19 cellular contexts compared by ENCODE assay signal in genomic region chr5:160310140-160310909, GRCh38. TPM values are rescaled to one million over a fixed set of nuclear protein-coding genes. Genes with fewer than 3 reads are reported as not detected.
DNase-seq lines count a peak whose midpoint lies in the region; ATAC-seq and TF ChIP-seq lines count a peak whose summit lies in the region.
"Had no signal": no experiment of that assay in that cellular context is flagged by ENCODE, and none has a peak within 500 bp of the region (broad histone marks: within the 10 kb centered on the region; RNA-seq: fewer than 3 reads in every experiment).

No MANE protein-coding gene starts in this region.

- H3K36me3 ChIP-seq in GM23338 (ENCODE audit: insufficient read depth) (peaks cover 4% of the 10 kb centered on the region; the same call in 1 of the 2 replicates), hepatocyte (replicated peaks; ENCODE audit: insufficient read depth, low read depth) (no peaks in the 10 kb centered on the region), BE2C (no peaks in the 10 kb centered on the region)

- POLR2A ChIA-PET in HEK293T (lab: Yijun Ruan, JAX) = no interaction called here

- H3K9me3 Mint-ChIP-seq in GM23338 (no peaks in the 10 kb centered on the region; the same call in 2 of the 3 replicates), neural crest cell (no peaks in the 10 kb centered on the region)

- peaks cover 32% of the 10 kb centered on the region for H3K4me1 ChIP-seq in GM23338 (ENCODE audit: insufficient read depth)
- peaks cover 12% of the 10 kb centered on the region for H3K4me1 ChIP-seq in hepatocyte (ENCODE audit: insufficient read depth)
- no peaks in the 10 kb centered on the region for H3K4me1 ChIP-seq in BE2C
- H3K4me1 ChIP-seq: psoas muscle had no signal

- WGBS in hepatocyte (ENCODE audit: low lambda C conversion rate, missing lambda C conversion rate) = 96% methylated on average over 7 of the region's 7 CpGs

- H3K36me3 Mint-ChIP-seq in GM23338 (ENCODE audit: low read depth) (peaks cover 49% of the 10 kb centered on the region), neural crest cell (ENCODE audit: low read depth) (peaks cover 5% of the 10 kb centered on the region)

- H4K20me1 ChIP-seq in GM23338 (replicated peaks; ENCODE audit: insufficient read depth) = peaks cover 26% of the 10 kb centered on the region
- H4K20me1 ChIP-seq in hepatocyte (ENCODE audit: insufficient read depth, poor library complexity, severe bottlenecking) = no peaks in the 10 kb centered on the region

- 0 out of 2 replicates have a peak, but pooled peaks cover 3% of the 10 kb centered on the region for H3F3A ChIP-seq in GM23338 (replicated peaks; ENCODE audit: low read depth)

- no peaks in the 10 kb centered on the region for H3K27me3 ChIP-seq in GM23338 (ENCODE audit: insufficient read depth)
- H3K27me3 ChIP-seq in hepatocyte = no peaks in the 10 kb centered on the region
- no peaks in the 10 kb centered on the region for H3K27me3 ChIP-seq in BE2C

- H3K9me3 ChIP-seq in hepatocyte (ENCODE audit: low read depth) = no peaks in the 10 kb centered on the region
- H3K9me3 ChIP-seq in BE2C = no peaks in the 10 kb centered on the region
- H3K9me3 ChIP-seq: psoas muscle had no signal

- H3K4me2 ChIP-seq in GM23338 (peak overlapping the region; percentile 85), hepatocyte (peak overlapping the region; percentile 98)

- TF ChIP-seq POLR2A in NB4 (IDR thresholded peaks at IDR 0.05; ENCODE audit: extremely low read depth, insufficient read length) = no peak

- ATAC-seq in GM23338 (no peak), GM19351 (IDR thresholded peaks at IDR 0.05; ENCODE audit: unreplicated experiment) (no peak)
- ATAC-seq: left lobe of liver, psoas muscle had no signal

- DNase-seq in GM23338 (ENCODE audit: low spot score) = no peak
- no peak for DNase-seq in NB4 (ENCODE audit: low read depth)
- no peak for DNase-seq in hepatocyte (ENCODE audit: low spot score)
- no peak for DNase-seq in neural crest cell (ENCODE audit: low read depth, low spot score)
- DNase-seq in NK-92 treated with Interleukin-12 subunit alpha and Interleukin-12 subunit beta, amount 100 ng/mL, for 24 hours (lab: John Stamatoyannopoulos, UW) = no peak
- DNase-seq in HEK293T (ENCODE audit: extremely low spot score) = no peak
- DNase-seq in BE2C = no peak
- DNase-seq: activated CD4-positive, alpha-beta T cell treated with anti-CD3 and anti-CD28 coated beads for 4 hours; activated CD8-positive, alpha-beta memory T cell treated with anti-CD3 and anti-CD28 coated beads, Interleukin-2, amount 50 U/mL, for 4 hours; activated gamma-delta T cell treated with Interleukin-2 at 50 U/mL for 16 hours; GDM1; NCI-H146; NCI-H2227 treated with DMSO at 0.1 percent for 48 hours; psoas muscle; RPMI8226; stimulated activated CD8-positive, alpha-beta memory T cell treated with anti-CD3 and anti-CD28 coated beads, Interleukin-4, amount 100 ng/mL, for 48 hours; SW 1271 had no signal

- H3K9me2 ChIP-seq in GM23338 (ENCODE audit: insufficient read depth) (no peaks in the 10 kb centered on the region), hepatocyte (replicated peaks; ENCODE audit: insufficient read depth) (no peaks in the 10 kb centered on the region)

- no peak for TF ChIP-seq CTCF in GM23338 (conservative IDR thresholded peaks at IDR 0.05; ENCODE audit: low read depth in 2 of 2)
- TF ChIP-seq CTCF in NB4 (IDR thresholded peaks at IDR 0.05; ENCODE audit: low read depth, low read length) = no peak
- TF ChIP-seq CTCF in hepatocyte (IDR thresholded peaks at IDR 0.05; ENCODE audit: poor library complexity) = no peak
- TF ChIP-seq CTCF in neural crest cell (conservative IDR thresholded peaks at IDR 0.05) = no peak
- no peak for TF ChIP-seq CTCF in BE2C (IDR thresholded peaks at IDR 0.05; ENCODE audit: low read depth, low read length)

- H2AFZ ChIP-seq in GM23338 (no peak overlapping the region), hepatocyte (no peak overlapping the region)

- H3K4me3 ChIP-seq in GM23338 = peak overlapping the region; percentile 86
- peak overlapping the region; percentile 82 for H3K4me3 ChIP-seq in NB4 (ENCODE audit: low read depth, low read length)
- no peak overlapping the region for H3K4me3 ChIP-seq in hepatocyte
- H3K4me3 ChIP-seq in BE2C (ENCODE audit: low read depth, low read length) = no peak overlapping the region
- H3K4me3 ChIP-seq: psoas muscle had no signal

- H3K27me3 Mint-ChIP-seq in GM23338 (ENCODE audit: insufficient read depth, low read depth, poor library complexity) (peaks cover 8% of the 10 kb centered on the region), neural crest cell (ENCODE audit: low read depth) (no peaks in the 10 kb centered on the region)

- peaks cover 45% of the 10 kb centered on the region for H3K4me1 Mint-ChIP-seq in GM23338
- peaks cover 31% of the 10 kb centered on the region for H3K4me1 Mint-ChIP-seq in neural crest cell

- H3K27ac Mint-ChIP-seq in GM23338 (no peak overlapping the region), neural crest cell (ENCODE audit: unreplicated experiment) (no peak overlapping the region)

- CTCF ChIA-PET in HEK293T (lab: Yijun Ruan, JAX) = no interaction called here

- peaks cover 64% of the 10 kb centered on the region for H3K79me2 ChIP-seq in GM23338 (replicated peaks; ENCODE audit: insufficient read depth)
- peaks cover 43% of the 10 kb centered on the region for H3K79me2 ChIP-seq in hepatocyte

- H3K27ac ChIP-seq in GM23338 (ENCODE audit: low read depth) (no peak overlapping the region), hepatocyte (no peak overlapping the region)
- H3K27ac ChIP-seq: psoas muscle had no signal

- H3K4me3 Mint-ChIP-seq in GM23338 (peak overlapping the region; percentile 94), neural crest cell (peak overlapping the region; percentile 96)

TF ChIP-seq in GM23338, 12 proteins besides CTCF, POLR2A, EP300 and RAD21 (continues in another document):
- TF ChIP-seq ZNF331 (CRISPR knock-in tag; IDR thresholded peaks at IDR 0.05; ENCODE audit: low read depth) (no peak), ETS1 (IDR thresholded peaks at IDR 0.05) (no peak), EZH2phosphoT487 (IDR thresholded peaks at IDR 0.05; ENCODE audit: unreplicated experiment) (no peak), POLR2AphosphoS5 (IDR thresholded peaks at IDR 0.05; ENCODE audit: low read depth) (no peak), ZNF114 (CRISPR knock-in tag; IDR thresholded peaks at IDR 0.05) (no peak), STAT1 (IDR thresholded peaks at IDR 0.05; ENCODE audit: unreplicated experiment) (no peak), EZH2 (IDR thresholded peaks at IDR 0.05; ENCODE audit: low read depth, unreplicated experiment) (no peak), JUNB (IDR thresholded peaks at IDR 0.05; ENCODE audit: unreplicated experiment) (no peak), CREB1 (CRISPR knock-in tag; IDR thresholded peaks at IDR 0.05; ENCODE audit: low read depth) (no peak)

TF ChIP-seq in HEK293T, 16 proteins besides CTCF, POLR2A, EP300 and RAD21:
- TF ChIP-seq NFRKB (IDR thresholded peaks at IDR 0.05) (no peak), ZNF384 (IDR thresholded peaks at IDR 0.05) (no peak), LEF1 (IDR thresholded peaks at IDR 0.05; ENCODE audit: borderline replicate concordance) (no peak), FOXA1 (IDR thresholded peaks at IDR 0.05) (no peak), HDGF (IDR thresholded peaks at IDR 0.05; ENCODE audit: borderline replicate concordance) (no peak), ARNT (IDR thresholded peaks at IDR 0.05) (no peak), PKNOX1 (IDR thresholded peaks at IDR 0.05) (no peak), CTBP1 (IDR thresholded peaks at IDR 0.05; ENCODE audit: borderline replicate concordance) (no peak), TARDBP (IDR thresholded peaks at IDR 0.05) (no peak), SP1 (IDR thresholded peaks at IDR 0.05) (no peak), BHLHE40 (IDR thresholded peaks at IDR 0.05; ENCODE audit: borderline replicate concordance) (no peak), L3MBTL2 (conservative IDR thresholded peaks at IDR 0.05) (no peak), ELF4 (IDR thresholded peaks at IDR 0.05) (no peak), FOXK2 (IDR thresholded peaks at IDR 0.05) (no peak), SUZ12 (IDR thresholded peaks at IDR 0.05) (no peak), FOXM1 (IDR thresholded peaks at IDR 0.05; ENCODE audit: borderline replicate concordance) (no peak)

RNA-seq across cellular contexts. Expression of gene CCNJL, which starts 2.0 kb away (rescaled TPM):
- 22.1 and 29.2 TPM in 2 replicates for total RNA-seq in GM23338 (2014; rRNA removed; shearing (Covaris generic))
- polyA plus RNA-seq in GM23338 (2016; fragmentation: Nextera tagmentation; extraction: Ambion mirVana) (27.0 and 28.4 TPM in 2 replicates), hepatocyte (9.5 and 10.8 TPM in 2 replicates)
- total RNA-seq in hepatocyte (6.6 and 8.1 TPM in 2 replicates), neural crest cell (28.7 and 29.7 TPM in 2 replicates)
- polyA plus RNA-seq in BE2C (2012; ENCODE audit: insufficient read depth, insufficient read length, low read depth) = 25.6 TPM

Comparison
In these comparisons a context has a peak if more than half of its experiments do, and no peak if none do; other contexts are left out.
1. H3K4me3 ChIP-seq: peak in GM23338 (single experiment) and NB4 (single experiment); none in hepatocyte (single experiment) and BE2C (single experiment).